In the genomic region with DNA sequence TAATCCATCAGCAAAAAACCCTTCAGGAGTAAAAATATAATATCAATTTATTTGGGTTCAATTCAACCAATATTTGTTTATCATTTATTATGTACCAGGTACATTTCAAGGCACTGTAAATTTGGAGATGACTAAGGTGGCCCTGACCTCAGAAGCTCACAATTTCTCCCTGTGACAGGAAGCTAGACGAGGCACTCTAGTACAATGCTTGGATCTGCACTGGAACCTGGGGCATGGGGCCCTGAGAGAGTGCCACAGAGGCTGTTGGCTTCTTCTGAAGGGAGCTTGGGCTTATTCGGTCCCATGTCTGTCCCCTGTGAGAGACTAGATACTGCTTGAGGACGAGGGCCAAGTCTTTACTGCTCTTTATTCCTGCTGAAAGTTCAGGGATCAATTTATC, we compare ENCODE assay signal across 26 cellular contexts. TPM values are rescaled to one million over a fixed set of nuclear protein-coding genes. Genes with fewer than 3 reads are reported as not detected.
A peak's percentile ranks its signal among the peaks of the same experiment; 100 is the strongest.
DNase-seq lines count a peak whose midpoint lies in the region; ATAC-seq, FAIRE-seq and TF ChIP-seq lines count a peak whose summit lies in the region.
"Had no signal": no experiment of that assay in that cellular context is flagged by ENCODE, and none has a peak within 500 bp of the region (broad histone marks: within the 10 kb centered on the region; RNA-seq: fewer than 3 reads in every experiment).

No MANE protein-coding gene starts in this region.

- peaks cover 10% of the 10 kb centered on the region for H3K27me3 Mint-ChIP-seq in activated naive CD8-positive, alpha-beta T cell treated with anti-CD3 and anti-CD28 coated beads, Interleukin-2, amount 10 ng/mL, durations not matched to agents 7 days and 5 days
- peaks cover 3% of the 10 kb centered on the region for H3K27me3 Mint-ChIP-seq in activated naive CD8-positive, alpha-beta T cell treated with anti-CD3 and anti-CD28 coated beads, Interleukin-2, amount 50 U/mL, for 24 hours
- no peaks in the 10 kb centered on the region for H3K27me3 Mint-ChIP-seq in effector memory CD8-positive, alpha-beta T cell
- H3K27me3 Mint-ChIP-seq in activated T-cell treated with anti-CD3 and anti-CD28 coated beads, Interleukin-2, amount 50 U/mL, for 72 hours (ENCODE audit: low read depth), result no peaks in the 10 kb centered on the region
- H3K27me3 Mint-ChIP-seq: CD4-positive, alpha-beta memory T cell; CD8-positive, alpha-beta memory T cell had no signal

- in situ Hi-C loops in K562 (cut with MboI), result no loop called here

- no peaks in the 10 kb centered on the region for H4K20me1 ChIP-seq in K562 (replicated peaks; ENCODE audit: control insufficient read depth, insufficient read depth, low read length)
- H4K20me1 ChIP-seq: BLaER1 had no signal

- no peaks in the 10 kb centered on the region for H3K36me3 ChIP-seq in K562 (ENCODE audit: control insufficient read depth, insufficient read depth, low read length)
- H3K36me3 ChIP-seq in suprapubic skin, result no peaks in the 10 kb centered on the region
- H3K36me3 ChIP-seq: BE2C, BLaER1 had no signal

- TF ChIP-seq EP300 in K562 (IDR thresholded peaks at IDR 0.05; ENCODE audit: low read length) (no peak), suprapubic skin (IDR thresholded peaks at IDR 0.05) (no peak)

- no peaks in the 10 kb centered on the region for H3K9me1 ChIP-seq in K562 (ENCODE audit: control insufficient read depth, insufficient read depth, low read length)

- WGBS in K562 (ENCODE audit: insufficient coverage, low coverage, missing lambda C conversion rate), result 2% methylated on average over 3 of the region's 3 CpGs
- 88% methylated on average over 3 of the region's 3 CpGs for WGBS in suprapubic skin

- H3K4me1 ChIP-seq in K562 (replicated peaks in 1 of 2; ENCODE audit: control insufficient read depth in 2 of 2, insufficient read depth in 2 of 2, low read length in 2 of 2) (no peaks in the 10 kb centered on the region), suprapubic skin (no peaks in the 10 kb centered on the region)

- H3K36me3 Mint-ChIP-seq in activated naive CD8-positive, alpha-beta T cell treated with anti-CD3 and anti-CD28 coated beads, Interleukin-2, amount 10 ng/mL, durations not matched to agents 7 days and 5 days, result peaks cover 4% of the 10 kb centered on the region
- no peaks in the 10 kb centered on the region for H3K36me3 Mint-ChIP-seq in activated naive CD8-positive, alpha-beta T cell treated with anti-CD3 and anti-CD28 coated beads, Interleukin-2, amount 50 U/mL, for 24 hours (ENCODE audit: low read depth)
- H3K36me3 Mint-ChIP-seq in effector memory CD8-positive, alpha-beta T cell (ENCODE audit: insufficient read depth), result peaks cover 6% of the 10 kb centered on the region
- no peaks in the 10 kb centered on the region for H3K36me3 Mint-ChIP-seq in activated T-cell treated with anti-CD3 and anti-CD28 coated beads, Interleukin-2, amount 50 U/mL, for 72 hours (ENCODE audit: insufficient read depth in 2 of 2)
- H3K36me3 Mint-ChIP-seq: CD14-positive monocyte; CD4-positive, alpha-beta memory T cell; CD4-positive, CD25-positive, alpha-beta regulatory T cell; CD8-positive, alpha-beta memory T cell had no signal

- no peak for FAIRE-seq in K562 (lab: Jason Lieb, UNC)
- FAIRE-seq: A204.1, GM12891 had no signal

- H2AFZ ChIP-seq in K562 (ENCODE audit: low read depth, low read length), result no peak overlapping the region

- no peak for DNase-seq in activated naive CD8-positive, alpha-beta T cell treated with anti-CD3 and anti-CD28 coated beads, Interleukin-2, amount 10 ng/mL, durations not matched to agents 7 days and 5 days
- DNase-seq in activated naive CD8-positive, alpha-beta T cell treated with anti-CD3 and anti-CD28 coated beads, Interleukin-2, amount 50 U/mL, for 24 hours, result no peak
- DNase-seq in K562 (ENCODE audit: extremely low read depth in 1 of 4, low spot score in 3 of 4) (no peak), suprapubic skin (ENCODE audit: low spot score in 2 of 2) (no peak), GM10266 (ENCODE audit: extremely low spot score) (no peak)
- no peak for DNase-seq in effector memory CD8-positive, alpha-beta T cell
- DNase-seq in activated T-cell treated with anti-CD3 and anti-CD28 coated beads, Interleukin-2, amount 50 U/mL, for 72 hours, result no peak
- DNase-seq: 8988T; ACHN; BE2C; C1 segment of cervical spinal cord; CD4-positive, alpha-beta memory T cell; CD4-positive, CD25-positive, alpha-beta regulatory T cell; CD8-positive, alpha-beta memory T cell; COR-L47; DMS 273 treated with DMSO at 0.1 percent for 48 hours; DMS153; DMS53; DMS79; DND-41; EL; GDM1 had no signal

- H3K27ac Mint-ChIP-seq in activated naive CD8-positive, alpha-beta T cell treated with anti-CD3 and anti-CD28 coated beads, Interleukin-2, amount 10 ng/mL, durations not matched to agents 7 days and 5 days, result no peak overlapping the region
- no peak overlapping the region for H3K27ac Mint-ChIP-seq in activated naive CD8-positive, alpha-beta T cell treated with anti-CD3 and anti-CD28 coated beads, Interleukin-2, amount 50 U/mL, for 24 hours
- H3K27ac Mint-ChIP-seq in effector memory CD8-positive, alpha-beta T cell, result peak overlapping the region; percentile 4 to 13
- no peak overlapping the region for H3K27ac Mint-ChIP-seq in activated T-cell treated with anti-CD3 and anti-CD28 coated beads, Interleukin-2, amount 50 U/mL, for 72 hours
- H3K27ac Mint-ChIP-seq: CD14-positive monocyte; CD4-positive, alpha-beta memory T cell; CD4-positive, CD25-positive, alpha-beta regulatory T cell had no signal

- H3K4me1 Mint-ChIP-seq in activated naive CD8-positive, alpha-beta T cell treated with anti-CD3 and anti-CD28 coated beads, Interleukin-2, amount 10 ng/mL, durations not matched to agents 7 days and 5 days, result peaks cover 18% of the 10 kb centered on the region
- peaks cover 8% of the 10 kb centered on the region for H3K4me1 Mint-ChIP-seq in activated naive CD8-positive, alpha-beta T cell treated with anti-CD3 and anti-CD28 coated beads, Interleukin-2, amount 50 U/mL, for 24 hours
- peaks cover 24 to 30% of the 10 kb centered on the region in 2 donors for H3K4me1 Mint-ChIP-seq in effector memory CD8-positive, alpha-beta T cell (ENCODE audit: low read depth in 2 of 2)
- peaks cover 23% of the 10 kb centered on the region for H3K4me1 Mint-ChIP-seq in activated T-cell treated with anti-CD3 and anti-CD28 coated beads, Interleukin-2, amount 50 U/mL, for 72 hours (ENCODE audit: low read depth)

- H3K4me3 ChIP-seq in K562 (no peak overlapping the region), suprapubic skin (no peak overlapping the region)
- H3K4me3 ChIP-seq: BLaER1 had no signal

- peak; percentile 53 for ATAC-seq in activated naive CD8-positive, alpha-beta T cell treated with anti-CD3 and anti-CD28 coated beads, Interleukin-2, amount 10 ng/mL, durations not matched to agents 7 days and 5 days (ENCODE audit: low read depth)
- no peak for ATAC-seq in activated naive CD8-positive, alpha-beta T cell treated with anti-CD3 and anti-CD28 coated beads, Interleukin-2, amount 50 U/mL, for 24 hours
- no peak for ATAC-seq in K562
- ATAC-seq in effector memory CD8-positive, alpha-beta T cell (replicated peaks), result no peak
- ATAC-seq in activated T-cell treated with anti-CD3 and anti-CD28 coated beads, Interleukin-2, amount 50 U/mL, for 72 hours (replicated peaks in 1 of 2), result no peak

- TF ChIP-seq POLR2A in K562 (conservative IDR thresholded peaks at IDR 0.05), result no peak
- no peak for TF ChIP-seq POLR2A in suprapubic skin (IDR thresholded peaks at IDR 0.05)

- H3K27ac ChIP-seq in K562 (ENCODE audit: extremely low read depth, low read depth, low read length) (no peak overlapping the region), suprapubic skin (no peak overlapping the region)
- H3K27ac ChIP-seq: BLaER1 had no signal

- H3K9ac ChIP-seq in K562 (ENCODE audit: insufficient read depth in 1 of 2, low read depth in 2 of 2, low read length in 2 of 2), result no peak overlapping the region
- H3K9ac ChIP-seq: BLaER1 had no signal

- POLR2A ChIA-PET in activated naive CD8-positive, alpha-beta T cell treated with anti-CD3 and anti-CD28 coated beads, Interleukin-2, amount 10 ng/mL, durations not matched to agents 7 days and 5 days (lab: Charles Lee), result no interaction called here
- POLR2A ChIA-PET in K562 (lab: Yijun Ruan, JAX), result interaction anchor here (1.2 kb wide), 1 partner anchor 29 kb away, joined by 3 read pairs; no protein-coding TSS in a partner anchor

- CTCF ChIA-PET in K562 (lab: Yijun Ruan, JAX; ENCODE audit: low intra/inter-chr PET ratio), result interaction anchor here (0.5 kb wide), 1 partner anchor 1616 kb away, joined by 5 read pairs; no protein-coding TSS in a partner anchor

- TF ChIP-seq RAD21 in K562 (CRISPR knock-in tag; conservative IDR thresholded peaks at IDR 0.05 in 1 of 2, IDR thresholded peaks at IDR 0.05 in 1 of 2), result no peak

- H3K9me3 ChIP-seq in K562 (replicated peaks; ENCODE audit: control insufficient read depth, insufficient read depth, low read depth, low read length), result no peaks in the 10 kb centered on the region
- no peaks in the 10 kb centered on the region for H3K9me3 ChIP-seq in suprapubic skin
- H3K9me3 ChIP-seq: BE2C, BLaER1 had no signal

- no peak overlapping the region for H3K4me3 Mint-ChIP-seq in activated naive CD8-positive, alpha-beta T cell treated with anti-CD3 and anti-CD28 coated beads, Interleukin-2, amount 10 ng/mL, durations not matched to agents 7 days and 5 days
- H3K4me3 Mint-ChIP-seq in activated naive CD8-positive, alpha-beta T cell treated with anti-CD3 and anti-CD28 coated beads, Interleukin-2, amount 50 U/mL, for 24 hours, result no peak overlapping the region
- H3K4me3 Mint-ChIP-seq in effector memory CD8-positive, alpha-beta T cell, result peak overlapping the region; percentile 19 to 46
- no peak overlapping the region for H3K4me3 Mint-ChIP-seq in activated T-cell treated with anti-CD3 and anti-CD28 coated beads, Interleukin-2, amount 50 U/mL, for 72 hours
- H3K4me3 Mint-ChIP-seq: CD14-positive monocyte; CD4-positive, alpha-beta memory T cell; CD4-positive, CD25-positive, alpha-beta regulatory T cell; CD8-positive, alpha-beta memory T cell had no signal

- H3K79me2 ChIP-seq in K562 (ENCODE audit: control insufficient read depth, insufficient read depth, low read length), result no peaks in the 10 kb centered on the region

- peaks cover 2 to 12% of the 10 kb centered on the region in 2 experiments; a peak in 2 of 5 replicates for H3K27me3 ChIP-seq in K562 (ENCODE audit: control insufficient read depth in 2 of 2, insufficient read depth in 2 of 2, low read length in 2 of 2)
- H3K27me3 ChIP-seq in suprapubic skin, result peaks cover 2% of the 10 kb centered on the region
- H3K27me3 ChIP-seq: BE2C, BLaER1 had no signal

- no peaks in the 10 kb centered on the region for H3K9me3 Mint-ChIP-seq in activated naive CD8-positive, alpha-beta T cell treated with anti-CD3 and anti-CD28 coated beads, Interleukin-2, amount 10 ng/mL, durations not matched to agents 7 days and 5 days
- H3K9me3 Mint-ChIP-seq in activated naive CD8-positive, alpha-beta T cell treated with anti-CD3 and anti-CD28 coated beads, Interleukin-2, amount 50 U/mL, for 24 hours, result no peaks in the 10 kb centered on the region
- peaks cover 0 to 8% of the 10 kb centered on the region in 2 donors for H3K9me3 Mint-ChIP-seq in effector memory CD8-positive, alpha-beta T cell
- no peaks in the 10 kb centered on the region for H3K9me3 Mint-ChIP-seq in activated T-cell treated with anti-CD3 and anti-CD28 coated beads, Interleukin-2, amount 50 U/mL, for 72 hours
- H3K9me3 Mint-ChIP-seq: CD4-positive, CD25-positive, alpha-beta regulatory T cell; CD8-positive, alpha-beta memory T cell had no signal

- TF ChIP-seq CTCF in K562 (IDR thresholded peaks at IDR 0.05 in 2 of 3, conservative IDR thresholded peaks at IDR 0.05 in 1 of 3; ENCODE audit: insufficient read depth in 2 of 3, low read depth in 1 of 3, low read length in 3 of 3), result no peak
- TF ChIP-seq CTCF in suprapubic skin (IDR thresholded peaks at IDR 0.05), result no peak
- TF ChIP-seq CTCF in GM10266 (IDR thresholded peaks at IDR 0.05; ENCODE audit: control insufficient read depth, insufficient read depth, low read depth, missing control alignments), result no peak

- BruUV-seq in K562 (replicated peaks; lab: Mats Ljungman, UMichigan), result no TSS peak

- intact Hi-C loops in K562 (cut with micrococcal nuclease), result no loop called here

- H3K4me2 ChIP-seq in K562 (ENCODE audit: insufficient read depth, low read length), result no peak overlapping the region
- H3K4me2 ChIP-seq: BLaER1 had no signal

RNA-seq across cellular contexts. Expression of a gene that starts 31.5 kb away (rescaled TPM):
- 1 to 10 TPM; 7.5 to 7.7 TPM for total RNA-seq in activated naive CD8-positive, alpha-beta T cell treated with anti-CD3 and anti-CD28 coated beads, Interleukin-2, amount 10 ng/mL, durations not matched to agents 7 days and 5 days
- not detected in 2 replicates for total RNA-seq in K562 (2011; cell fraction: chromatin; rRNA removed; ENCODE audit: low replicate concordance)
- not detected in 2 replicates for total RNA-seq in K562 (2011; cell fraction: nucleolus; rRNA removed)
- not detected in 2 replicates for total RNA-seq in K562 (2011; cell fraction: nucleoplasm; rRNA removed)
- total RNA-seq in K562 (2014; rRNA removed) (not detected in 2 replicates), K562 (2014; rRNA removed; fragmentation: Illumina TruSeq; extraction: Trizol) (not detected in 2 replicates), K562 (2015; rRNA removed; fragmentation: Illumina TruSeq; extraction: Trizol) (not detected in 2 replicates), K562 (2021) (0.04 and 0.07 TPM in 2 replicates), suprapubic skin (1 to 10 TPM; 5.5 to 8.9 (median 6.1) TPM)
- polyA plus RNA-seq in K562 (2011; rRNA removed) (not detected in 2 replicates), K562 (2014; fragmentation: Illumina TruSeq; extraction: Trizol) (not detected in 2 replicates), K562 (2014; fragmentation: Nextera tagmentation; extraction: Ambion mirVana) (not detected), K562 (2014; rRNA removed) (not detected in 2 replicates)
- polyA plus RNA-seq in K562 (2011; cell fraction: cytosol; rRNA removed), result 0.03 TPM in 1 of 2 replicates, not detected in the other
- polyA plus RNA-seq in K562 (2011; cell fraction: nucleus; rRNA removed), result not detected in 2 replicates
- not detected in 2 replicates for polyA plus RNA-seq in K562 (2012)
- polyA minus RNA-seq in K562 (2011; rRNA and poly(A)+ RNA removed), result not detected in 2 replicates
- not detected in 2 replicates for polyA minus RNA-seq in K562 (2011; cell fraction: cytosol; rRNA and poly(A)+ RNA removed)
- not detected in 2 replicates for polyA minus RNA-seq in K562 (2011; cell fraction: nucleus; rRNA and poly(A)+ RNA removed)
- total RNA-seq in activated T-cell treated with anti-CD3 and anti-CD28 coated beads, Interleukin-2, amount 50 U/mL, for 72 hours, result under 1 TPM; 0.70 to 0.88 TPM

Comparison
In these comparisons a context has a peak if more than half of its experiments do, and no peak if none do; other contexts are left out.
1. H3K27ac Mint-ChIP-seq: peak in effector memory CD8-positive, alpha-beta T cell (2 of 2); none in activated naive CD8-positive, alpha-beta T cell treated with anti-CD3 and anti-CD28 coated beads, Interleukin-2, amount 10 ng/mL, durations not matched to agents 7 days and 5 days (single experiment), activated naive CD8-positive, alpha-beta T cell treated with anti-CD3 and anti-CD28 coated beads, Interleukin-2, amount 50 U/mL, for 24 hours (single experiment) and activated T-cell treated with anti-CD3 and anti-CD28 coated beads, Interleukin-2, amount 50 U/mL, for 72 hours (single experiment).
2. H3K4me3 Mint-ChIP-seq: peak in effector memory CD8-positive, alpha-beta T cell (2 of 2); none in activated naive CD8-positive, alpha-beta T cell treated with anti-CD3 and anti-CD28 coated beads, Interleukin-2, amount 10 ng/mL, durations not matched to agents 7 days and 5 days (single experiment), activated naive CD8-positive, alpha-beta T cell treated with anti-CD3 and anti-CD28 coated beads, Interleukin-2, amount 50 U/mL, for 24 hours (single experiment) and activated T-cell treated with anti-CD3 and anti-CD28 coated beads, Interleukin-2, amount 50 U/mL, for 72 hours (0 of 2).